Comparison of ENCODE assay signal across 2 cellular contexts in genomic region chr5:78265163-78265562, GRCh38.
TF ChIP-seq lines count a peak whose summit lies in the region.

No MANE protein-coding gene starts in this region.

TF ChIP-seq in HEK293, 187 proteins besides CTCF, POLR2A, EP300 and RAD21 (continued from another document):
- TF ChIP-seq ZNF639 (tag by site-specific recombination; IDR thresholded peaks at IDR 0.05), result no peak

TF ChIP-seq in K562, 482 proteins besides CTCF, POLR2A, EP300 and RAD21 (continued from another document):
- TF ChIP-seq USF2 (CRISPR knock-in tag; IDR thresholded peaks at IDR 0.05) (no peak), TAF7 (tag; IDR thresholded peaks at IDR 0.05) (no peak), ZNF263 (CRISPR knock-in tag; IDR thresholded peaks at IDR 0.05; ENCODE audit: borderline replicate concordance) (no peak), NR3C1 (CRISPR knock-in tag; IDR thresholded peaks at IDR 0.05) (no peak), ZNF121 (CRISPR knock-in tag; conservative IDR thresholded peaks at IDR 0.05) (peak; percentile 87)
